In the genomic region with DNA sequence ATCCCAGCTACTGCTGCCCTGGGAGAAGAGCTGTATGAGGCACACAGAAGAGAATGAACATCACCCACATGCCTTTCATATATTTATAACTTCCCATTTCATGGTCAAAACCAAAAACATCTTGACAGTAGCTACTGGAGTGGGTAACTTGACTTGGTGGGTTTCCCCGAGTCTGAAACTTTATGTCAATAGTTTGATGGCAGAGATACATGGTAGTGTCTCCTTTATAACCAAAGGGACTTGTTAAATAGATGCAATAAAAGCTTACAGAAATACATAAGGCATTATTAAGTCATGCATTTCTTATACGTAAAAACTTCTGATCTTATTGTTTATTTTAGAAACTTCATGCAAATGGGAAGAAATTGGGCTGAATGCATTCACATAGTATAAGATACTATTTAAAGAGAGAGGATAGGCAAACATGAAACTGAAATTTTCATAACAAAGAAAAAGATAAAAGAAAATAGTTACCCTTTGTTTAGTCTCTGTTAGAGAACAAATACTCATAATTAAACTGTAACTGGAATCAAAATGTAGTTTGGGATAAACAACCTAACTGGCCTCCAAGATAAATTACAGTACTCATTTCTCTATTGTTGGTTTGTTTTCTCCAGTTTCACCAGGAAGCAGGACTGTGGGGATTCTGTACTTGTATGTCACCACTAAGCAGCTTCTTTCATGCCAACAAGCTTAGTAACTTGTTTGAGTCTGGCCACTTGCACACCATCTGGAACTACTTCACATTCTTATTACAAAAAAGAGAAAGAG, we compare ENCODE assay signal across 10 cellular contexts.
DNase-seq lines count a peak whose midpoint lies in the region; ATAC-seq and TF ChIP-seq lines count a peak whose summit lies in the region.
"Had no signal": no experiment of that assay in that cellular context is flagged by ENCODE, and none has a peak within 500 bp of the region (broad histone marks: within the 10 kb centered on the region; RNA-seq: fewer than 3 reads in every experiment).

No MANE protein-coding gene starts in this region.

- peaks cover 40% of the 10 kb centered on the region for H3K4me1 ChIP-seq in OCI-LY3 (ENCODE audit: low read length)

- peak; percentile 32 for ATAC-seq in GM18517 (IDR thresholded peaks at IDR 0.05; ENCODE audit: unreplicated experiment)
- ATAC-seq in HG02678 (IDR thresholded peaks at IDR 0.05; ENCODE audit: unreplicated experiment), result peak; percentile 25
- no peak for ATAC-seq in activated naive CD4-positive, alpha-beta T cell treated with anti-CD3 and anti-CD28 coated beads, Interleukin-2, amount 50 U/mL, for 72 hours
- no peak for ATAC-seq in HG03097 (IDR thresholded peaks at IDR 0.05; ENCODE audit: low FRiP score, unreplicated experiment)
- ATAC-seq: activated CD4-positive, CD25-positive, alpha-beta regulatory T cell treated with anti-CD3 and anti-CD28 coated beads, Interleukin-2, amount 50 U/mL, for 24 hours had no signal

- no peak for TF ChIP-seq CTCF in OCI-LY3 (IDR thresholded peaks at IDR 0.05; ENCODE audit: low read depth, low read length)

- no peaks in the 10 kb centered on the region for H3K9me3 ChIP-seq in OCI-LY3 (ENCODE audit: insufficient read depth, low read length)

- no peaks in the 10 kb centered on the region for H3K27me3 ChIP-seq in OCI-LY3 (ENCODE audit: low read depth, low read length)

- H2AFZ ChIP-seq in OCI-LY3 (ENCODE audit: low read depth, low read length), result peak overlapping the region; percentile 53; the same call in 1 of the 2 replicates

- no peak overlapping the region for H3K27ac Mint-ChIP-seq in activated naive CD4-positive, alpha-beta T cell treated with anti-CD3 and anti-CD28 coated beads, Interleukin-2, amount 50 U/mL, for 72 hours

- H3K4me2 ChIP-seq in OCI-LY3 (ENCODE audit: low read length), result peak overlapping the region; percentile 57

- H4K20me1 ChIP-seq in OCI-LY3 (ENCODE audit: insufficient read depth, low read length), result no peaks in the 10 kb centered on the region

- H3K36me3 ChIP-seq in OCI-LY3 (replicated peaks; ENCODE audit: low read depth, low read length), result no peaks in the 10 kb centered on the region

- peak; percentile 82 for DNase-seq in myocyte (ENCODE audit: low read depth)
- DNase-seq in activated naive CD4-positive, alpha-beta T cell treated with anti-CD3 and anti-CD28 coated beads, Interleukin-2, amount 50 U/mL, for 72 hours (ENCODE audit: low spot score in 2 of 2), result no peak
- no peak for DNase-seq in activated T-cell treated with anti-CD3 and anti-CD28 coated beads, Interleukin-2, amount 50 U/mL, for 1 hour
- DNase-seq in NCI-H2171 treated with DMSO at 0.1 percent for 48 hours (lab: John Stamatoyannopoulos, UW), result no peak
- DNase-seq: NCI-H1417 treated with DMSO at 0.1 percent for 48 hours had no signal

- H3K36me3 Mint-ChIP-seq in activated naive CD4-positive, alpha-beta T cell treated with anti-CD3 and anti-CD28 coated beads, Interleukin-2, amount 50 U/mL, for 72 hours, result no peaks in the 10 kb centered on the region

- no peak overlapping the region for H3K4me3 ChIP-seq in OCI-LY3 (ENCODE audit: low read length)

- H3K9ac ChIP-seq in OCI-LY3 (ENCODE audit: low read length), result peak overlapping the region; percentile 38; the same call in 1 of the 2 replicates

- H3K27ac ChIP-seq in OCI-LY3 (ENCODE audit: low read length), result peak overlapping the region; percentile 79

- H3K9me3 Mint-ChIP-seq in activated naive CD4-positive, alpha-beta T cell treated with anti-CD3 and anti-CD28 coated beads, Interleukin-2, amount 50 U/mL, for 72 hours, result peaks cover 0 to 4% of the 10 kb centered on the region in 2 donors

- H3K79me2 ChIP-seq in OCI-LY3 (ENCODE audit: low read length), result no peaks in the 10 kb centered on the region

Comparison
In these comparisons a context has a peak if more than half of its experiments do, and no peak if none do; other contexts are left out.
1. ATAC-seq: peak in GM18517 (single experiment) and HG02678 (single experiment); none in activated naive CD4-positive, alpha-beta T cell treated with anti-CD3 and anti-CD28 coated beads, Interleukin-2, amount 50 U/mL, for 72 hours (0 of 2) and HG03097 (single experiment).